Comparison of ENCODE assay signal across 9 cellular contexts in the genomic region with DNA sequence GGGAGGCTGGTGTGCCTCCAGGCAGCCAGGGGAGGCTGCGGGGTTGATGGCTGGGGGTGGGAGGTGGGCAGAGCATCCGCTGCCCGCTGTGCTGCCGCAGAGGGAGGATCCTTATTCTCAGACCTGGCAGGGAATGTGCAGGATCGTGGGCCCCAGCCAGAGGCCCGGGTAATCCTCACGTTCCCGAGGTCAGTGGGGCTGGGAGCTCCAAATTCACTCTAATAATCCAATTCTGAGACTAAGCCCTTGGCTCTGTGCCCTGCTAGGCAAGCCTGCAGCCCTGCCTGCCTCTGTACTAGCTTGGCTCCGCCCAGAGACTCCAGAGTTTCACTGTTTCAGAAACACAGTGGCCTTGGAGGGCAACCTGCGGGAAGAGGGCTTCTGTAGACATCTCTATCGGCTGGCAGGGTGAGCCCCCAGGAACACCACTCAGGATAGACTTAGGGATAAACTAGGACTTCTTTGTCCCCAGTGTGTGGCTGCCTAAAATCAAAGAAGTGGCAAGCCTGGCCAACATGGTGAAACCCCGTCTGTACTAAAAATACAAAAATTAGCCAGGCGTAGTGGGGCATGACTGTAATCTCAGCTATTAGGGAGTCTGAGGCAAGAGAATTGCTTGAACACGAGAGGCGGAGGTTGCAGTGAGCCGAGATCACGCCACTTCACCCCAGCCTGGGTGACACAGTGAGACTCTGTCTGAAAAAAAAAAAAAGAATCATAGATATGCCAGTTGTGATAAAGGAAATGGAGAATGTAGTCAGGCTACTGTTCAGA. TPM values are rescaled to one million over a fixed set of nuclear protein-coding genes. Genes with fewer than 3 reads are reported as not detected.
DNase-seq lines count a peak whose midpoint lies in the region; ATAC-seq, FAIRE-seq and TF ChIP-seq lines count a peak whose summit lies in the region.
"Had no signal": no experiment of that assay in that cellular context is flagged by ENCODE, and none has a peak within 500 bp of the region (broad histone marks: within the 10 kb centered on the region; RNA-seq: fewer than 3 reads in every experiment).

No MANE protein-coding gene starts in this region.

- peak overlapping the region; percentile 75 for H3K27ac ChIP-seq in OCI-LY3 (ENCODE audit: low read length)
- peak overlapping the region; percentile 2 for H3K27ac ChIP-seq in left ventricle myocardium inferior (replicated peaks)
- H3K27ac ChIP-seq in upper lobe of right lung = peak overlapping the region; percentile 24
- no peak overlapping the region for H3K27ac ChIP-seq in gastrocnemius medialis
- H3K27ac ChIP-seq: epithelial cell of prostate had no signal

- H3K27me3 ChIP-seq in OCI-LY3 (ENCODE audit: low read depth, low read length) (no peaks in the 10 kb centered on the region), left ventricle myocardium inferior (ENCODE audit: low read depth) (peaks cover under 1% of the 10 kb centered on the region), upper lobe of right lung (no peaks in the 10 kb centered on the region), gastrocnemius medialis (no peaks in the 10 kb centered on the region)

- ATAC-seq in upper lobe of right lung (peak; percentile 67), gastrocnemius medialis (no peak)

- H3K4me3 ChIP-seq in OCI-LY3 (ENCODE audit: low read length) (peak overlapping the region; percentile 76), left ventricle myocardium inferior (no peak overlapping the region), upper lobe of right lung (no peak overlapping the region), gastrocnemius medialis (no peak overlapping the region)

- H3K4me1 ChIP-seq in OCI-LY3 (ENCODE audit: low read length) (peaks cover 58% of the 10 kb centered on the region), left ventricle myocardium inferior (peaks cover 6% of the 10 kb centered on the region), upper lobe of right lung (no peaks in the 10 kb centered on the region), gastrocnemius medialis (no peaks in the 10 kb centered on the region)

- no peak for TF ChIP-seq CTCF in OCI-LY3 (IDR thresholded peaks at IDR 0.05; ENCODE audit: low read depth, low read length)
- TF ChIP-seq CTCF in left ventricle myocardium inferior (IDR thresholded peaks at IDR 0.05; ENCODE audit: borderline replicate concordance) = no peak
- TF ChIP-seq CTCF in upper lobe of right lung (IDR thresholded peaks at IDR 0.05) = no peak
- TF ChIP-seq CTCF in gastrocnemius medialis (IDR thresholded peaks at IDR 0.05 in 4 of 5, conservative IDR thresholded peaks at IDR 0.05 in 1 of 5) = no peak

- no peaks in the 10 kb centered on the region for H3K79me2 ChIP-seq in OCI-LY3 (ENCODE audit: low read length)

- no peak for FAIRE-seq in H54 (lab: Jason Lieb, UNC)

- H3K9me3 ChIP-seq in OCI-LY3 (ENCODE audit: insufficient read depth, low read length) = no peaks in the 10 kb centered on the region
- H3K9me3 ChIP-seq in left ventricle myocardium inferior (replicated peaks) = no peaks in the 10 kb centered on the region
- no peaks in the 10 kb centered on the region for H3K9me3 ChIP-seq in upper lobe of right lung
- H3K9me3 ChIP-seq in gastrocnemius medialis = no peaks in the 10 kb centered on the region

- intact Hi-C loops in left ventricle myocardium inferior (cut with micrococcal nuclease) (no loop called here), upper lobe of right lung (cut with DNase I) (no loop called here), gastrocnemius medialis (cut with DNase I; ENCODE audit: low total_unique reads) (no loop called here)

- H3K36me3 ChIP-seq in OCI-LY3 (replicated peaks; ENCODE audit: low read depth, low read length) = no peaks in the 10 kb centered on the region
- H3K36me3 ChIP-seq in left ventricle myocardium inferior = no peaks in the 10 kb centered on the region
- H3K36me3 ChIP-seq in upper lobe of right lung = no peaks in the 10 kb centered on the region
- H3K36me3 ChIP-seq in gastrocnemius medialis = no peaks in the 10 kb centered on the region

- in situ Hi-C loops in gastrocnemius medialis (cut with MboI; ENCODE audit: low sequenced_read_pairs in 4 of 4) = no loop called here

- H3K9ac ChIP-seq in OCI-LY3 (ENCODE audit: low read length) = peak overlapping the region; percentile 73

- H2AFZ ChIP-seq in OCI-LY3 (ENCODE audit: low read depth, low read length) = peak overlapping the region; percentile 81

- peak; percentile 60 for DNase-seq in GM03348 (ENCODE audit: low spot score)
- peak; percentile 53 for DNase-seq in H54 (ENCODE audit: insufficient read length, low spot score)
- no peak for DNase-seq in left ventricle myocardium inferior
- no peak for DNase-seq in upper lobe of right lung
- no peak for DNase-seq in activated CD4-positive, alpha-beta T cell treated with anti-CD3 and anti-CD28 coated beads, Interleukin-2, amount 50 U/mL, for 1 hour
- DNase-seq in dermis blood vessel endothelial cell = no peak
- no peak for DNase-seq in gastrocnemius medialis

- H3K4me2 ChIP-seq in OCI-LY3 (ENCODE audit: low read length) = peak overlapping the region; percentile 100

- no peak for TF ChIP-seq POLR2A in H54 (IDR thresholded peaks at IDR 0.05; ENCODE audit: low read depth, low read length)
- no peak for TF ChIP-seq POLR2A in gastrocnemius medialis (IDR thresholded peaks at IDR 0.05)

- no peaks in the 10 kb centered on the region for H4K20me1 ChIP-seq in OCI-LY3 (ENCODE audit: insufficient read depth, low read length)

RNA-seq across cellular contexts. Expression of gene MLEC, which starts 17.7 kb away (rescaled TPM):
- total RNA-seq in left ventricle myocardium inferior = 120 TPM
- total RNA-seq in upper lobe of right lung = 115 TPM
- 46.5 and 75.1 TPM in 2 replicates for total RNA-seq in dermis blood vessel endothelial cell
- 10 to 100 TPM; 46.5 to 89.4 (median 60.1) TPM for total RNA-seq in gastrocnemius medialis

RNA-seq across cellular contexts. Expression of gene CABP1, which starts 28.8 kb away (rescaled TPM):
- 4.2 TPM for total RNA-seq in left ventricle myocardium inferior
- 0.23 TPM for total RNA-seq in upper lobe of right lung
- total RNA-seq in dermis blood vessel endothelial cell = 0.17 TPM in 1 of 2 replicates, not detected in the other
- 1 to 10 TPM in 1 of 4 donors, under 1 TPM in 2, not detected in 1; 0.52 to 1.6 (median 0.62) TPM for total RNA-seq in gastrocnemius medialis

RNA-seq across cellular contexts. Expression of gene UNC119B, which starts 41.0 kb away (rescaled TPM):
- total RNA-seq in left ventricle myocardium inferior = 11.5 TPM
- 23.0 TPM for total RNA-seq in upper lobe of right lung
- 22.1 and 35.1 TPM in 2 replicates for total RNA-seq in dermis blood vessel endothelial cell
- 1 to 10 TPM; 4.7 to 8.7 (median 7.8) TPM for total RNA-seq in gastrocnemius medialis

RNA-seq across cellular contexts. Expression of gene ACADS, which starts 56.4 kb away (rescaled TPM):
- 93.8 TPM for total RNA-seq in left ventricle myocardium inferior
- total RNA-seq in upper lobe of right lung = 20.9 TPM
- total RNA-seq in dermis blood vessel endothelial cell = 24.7 and 31.0 TPM in 2 replicates
- 100 to 1,000 TPM; 166 to 224 (median 200) TPM for total RNA-seq in gastrocnemius medialis

Comparison
In these comparisons a context has a peak if more than half of its experiments do, and no peak if none do; other contexts are left out.
1. DNase-seq: peak in GM03348 (single experiment) and H54 (single experiment); none in left ventricle myocardium inferior (single experiment), upper lobe of right lung (single experiment), activated CD4-positive, alpha-beta T cell treated with anti-CD3 and anti-CD28 coated beads, Interleukin-2, amount 50 U/mL, for 1 hour (single experiment), dermis blood vessel endothelial cell (single experiment) and gastrocnemius medialis (0 of 2).
2. H3K27ac ChIP-seq: peak in OCI-LY3 (single experiment), left ventricle myocardium inferior (single experiment) and upper lobe of right lung (single experiment); none in gastrocnemius medialis (0 of 4).